In the genomic region with DNA sequence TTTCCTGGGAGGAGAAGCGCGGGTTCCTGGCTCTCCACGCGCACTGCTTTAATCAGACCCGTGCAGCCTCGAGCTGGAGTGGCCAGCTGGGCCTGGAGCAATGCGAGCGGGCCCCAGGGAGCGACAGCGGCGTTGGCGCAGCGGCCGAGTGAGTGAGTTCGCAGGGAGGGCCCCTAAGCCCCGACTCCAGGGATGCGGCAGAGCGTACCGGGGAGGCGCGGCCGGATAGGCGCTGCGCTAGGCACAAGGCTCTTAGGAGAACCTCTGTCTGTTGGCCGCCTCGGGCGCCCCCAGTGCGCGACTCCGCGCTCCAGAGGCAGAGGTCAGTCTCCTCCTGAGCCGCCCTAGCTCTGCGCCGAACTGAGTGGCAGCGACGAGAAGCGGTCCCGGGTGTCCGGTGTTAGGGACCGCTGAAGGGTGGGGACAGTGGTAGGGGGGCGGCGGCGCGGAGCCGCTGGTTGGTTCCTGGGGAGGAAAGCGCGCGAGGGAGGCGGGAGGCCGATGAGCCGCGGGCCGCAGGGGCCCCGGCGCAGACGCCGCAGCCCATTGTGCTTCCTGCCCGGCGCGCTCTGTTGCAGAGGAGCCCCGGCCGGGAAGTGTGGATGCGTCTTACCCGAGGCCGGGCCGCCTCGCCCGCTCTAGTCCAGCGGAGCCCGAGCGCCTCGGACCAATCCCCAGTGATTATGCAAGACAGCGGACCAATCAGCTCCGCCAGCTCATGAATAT, we compare ENCODE assay signal across 1 cellular context.
A peak's percentile ranks its signal among the peaks of the same experiment; 100 is the strongest.
TF ChIP-seq lines count a peak whose summit lies in the region.

No MANE protein-coding gene starts in this region.

TF ChIP-seq in K562, 482 proteins besides CTCF, POLR2A, EP300 and RAD21 (continued from another document and continues in another):
- TF ChIP-seq PCBP1 (IDR thresholded peaks at IDR 0.05; ENCODE audit: low read depth, low read length, poor library complexity, severe bottlenecking) (peak; percentile 96), CREM (IDR thresholded peaks at IDR 0.05; ENCODE audit: low read depth) (0 out of 2 replicates have a peak, but pooled peaks have one; percentile 2), KDM5B (IDR thresholded peaks at IDR 0.05; ENCODE audit: insufficient replicate concordance, low read depth, low read length) (peak; percentile 88), KAT7 (CRISPR knock-in tag; IDR thresholded peaks at IDR 0.05; ENCODE audit: borderline replicate concordance) (peak; percentile 99), MTA1 (IDR thresholded peaks at IDR 0.05; ENCODE audit: borderline replicate concordance) (no peak), ZNF282 (CRISPR knock-in tag; IDR thresholded peaks at IDR 0.05) (peak; percentile 88; the same call in 1 of the 2 replicates), ZNF707 (CRISPR knock-in tag; conservative IDR thresholded peaks at IDR 0.05) (no peak), CBFA2T3 (IDR thresholded peaks at IDR 0.05) (peak; percentile 67), TEAD4 (IDR thresholded peaks at IDR 0.05; ENCODE audit: low read length) (peak; percentile 42; the same call in 1 of the 2 replicates), TEAD4 (CRISPR knock-in tag; IDR thresholded peaks at IDR 0.05; ENCODE audit: borderline replicate concordance) (no peak), HNRNPL (IDR thresholded peaks at IDR 0.05; ENCODE audit: low read depth, low read length) (0 out of 2 replicates have a peak, but pooled peaks have one; percentile 63), NR3C1 (CRISPR knock-in tag; IDR thresholded peaks at IDR 0.05) (peak; percentile 81; the same call in 1 of the 2 replicates), ZNF217 (CRISPR knock-in tag; IDR thresholded peaks at IDR 0.05) (no peak), SMARCE1 (IDR thresholded peaks at IDR 0.05) (peak; percentile 30; the same call in 1 of the 2 replicates), LARP7 (IDR thresholded peaks at IDR 0.05) (peak; percentile 9; the same call in 1 of the 2 replicates), CBFB (CRISPR knock-in tag; IDR thresholded peaks at IDR 0.05) (no peak), CHCHD3 (CRISPR knock-in tag; IDR thresholded peaks at IDR 0.05) (peak; percentile 67; the same call in 1 of the 2 replicates), ZBTB12 (CRISPR knock-in tag; IDR thresholded peaks at IDR 0.05) (no peak), RBM22 (IDR thresholded peaks at IDR 0.05; ENCODE audit: low read depth, low read length, poor library complexity, severe bottlenecking) (peak; percentile 91), PRDM10 (IDR thresholded peaks at IDR 0.05; ENCODE audit: partially characterized antibody) (no peak), ELF2 (CRISPR knock-in tag; IDR thresholded peaks at IDR 0.05) (no peak), GATAD2A (IDR thresholded peaks at IDR 0.05) (no peak), ZNF583 (CRISPR knock-in tag; IDR thresholded peaks at IDR 0.05) (0 out of 2 replicates have a peak, but pooled peaks have one; percentile 9), PTTG1 (tag; IDR thresholded peaks at IDR 0.05; ENCODE audit: low read depth) (no peak), E2F5 (CRISPR knock-in tag; IDR thresholded peaks at IDR 0.05) (peak; percentile 70; the same call in 1 of the 2 replicates), FOXO4 (CRISPR knock-in tag; IDR thresholded peaks at IDR 0.05) (no peak), ZBTB2 (IDR thresholded peaks at IDR 0.05) (no peak), SMAD4 (CRISPR knock-in tag; conservative IDR thresholded peaks at IDR 0.05) (peak; percentile 65; the same call in 1 of the 2 replicates)
- TF ChIP-seq, protein P1, sequence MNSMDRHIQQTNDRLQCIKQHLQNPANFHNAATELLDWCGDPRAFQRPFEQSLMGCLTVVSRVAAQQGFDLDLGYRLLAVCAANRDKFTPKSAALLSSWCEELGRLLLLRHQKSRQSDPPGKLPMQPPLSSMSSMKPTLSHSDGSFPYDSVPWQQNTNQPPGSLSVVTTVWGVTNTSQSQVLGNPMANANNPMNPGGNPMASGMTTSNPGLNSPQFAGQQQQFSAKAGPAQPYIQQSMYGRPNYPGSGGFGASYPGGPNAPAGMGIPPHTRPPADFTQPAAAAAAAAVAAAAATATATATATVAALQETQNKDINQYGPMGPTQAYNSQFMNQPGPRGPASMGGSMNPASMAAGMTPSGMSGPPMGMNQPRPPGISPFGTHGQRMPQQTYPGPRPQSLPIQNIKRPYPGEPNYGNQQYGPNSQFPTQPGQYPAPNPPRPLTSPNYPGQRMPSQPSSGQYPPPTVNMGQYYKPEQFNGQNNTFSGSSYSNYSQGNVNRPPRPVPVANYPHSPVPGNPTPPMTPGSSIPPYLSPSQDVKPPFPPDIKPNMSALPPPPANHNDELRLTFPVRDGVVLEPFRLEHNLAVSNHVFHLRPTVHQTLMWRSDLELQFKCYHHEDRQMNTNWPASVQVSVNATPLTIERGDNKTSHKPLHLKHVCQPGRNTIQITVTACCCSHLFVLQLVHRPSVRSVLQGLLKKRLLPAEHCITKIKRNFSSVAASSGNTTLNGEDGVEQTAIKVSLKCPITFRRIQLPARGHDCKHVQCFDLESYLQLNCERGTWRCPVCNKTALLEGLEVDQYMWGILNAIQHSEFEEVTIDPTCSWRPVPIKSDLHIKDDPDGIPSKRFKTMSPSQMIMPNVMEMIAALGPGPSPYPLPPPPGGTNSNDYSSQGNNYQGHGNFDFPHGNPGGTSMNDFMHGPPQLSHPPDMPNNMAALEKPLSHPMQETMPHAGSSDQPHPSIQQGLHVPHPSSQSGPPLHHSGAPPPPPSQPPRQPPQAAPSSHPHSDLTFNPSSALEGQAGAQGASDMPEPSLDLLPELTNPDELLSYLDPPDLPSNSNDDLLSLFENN (IDR thresholded peaks at IDR 0.05; ENCODE audit: low read depth in 2 of 2, low read length in 2 of 2), result no peak; a peak in 1 of 4 replicates
- TF ChIP-seq, protein P2, sequence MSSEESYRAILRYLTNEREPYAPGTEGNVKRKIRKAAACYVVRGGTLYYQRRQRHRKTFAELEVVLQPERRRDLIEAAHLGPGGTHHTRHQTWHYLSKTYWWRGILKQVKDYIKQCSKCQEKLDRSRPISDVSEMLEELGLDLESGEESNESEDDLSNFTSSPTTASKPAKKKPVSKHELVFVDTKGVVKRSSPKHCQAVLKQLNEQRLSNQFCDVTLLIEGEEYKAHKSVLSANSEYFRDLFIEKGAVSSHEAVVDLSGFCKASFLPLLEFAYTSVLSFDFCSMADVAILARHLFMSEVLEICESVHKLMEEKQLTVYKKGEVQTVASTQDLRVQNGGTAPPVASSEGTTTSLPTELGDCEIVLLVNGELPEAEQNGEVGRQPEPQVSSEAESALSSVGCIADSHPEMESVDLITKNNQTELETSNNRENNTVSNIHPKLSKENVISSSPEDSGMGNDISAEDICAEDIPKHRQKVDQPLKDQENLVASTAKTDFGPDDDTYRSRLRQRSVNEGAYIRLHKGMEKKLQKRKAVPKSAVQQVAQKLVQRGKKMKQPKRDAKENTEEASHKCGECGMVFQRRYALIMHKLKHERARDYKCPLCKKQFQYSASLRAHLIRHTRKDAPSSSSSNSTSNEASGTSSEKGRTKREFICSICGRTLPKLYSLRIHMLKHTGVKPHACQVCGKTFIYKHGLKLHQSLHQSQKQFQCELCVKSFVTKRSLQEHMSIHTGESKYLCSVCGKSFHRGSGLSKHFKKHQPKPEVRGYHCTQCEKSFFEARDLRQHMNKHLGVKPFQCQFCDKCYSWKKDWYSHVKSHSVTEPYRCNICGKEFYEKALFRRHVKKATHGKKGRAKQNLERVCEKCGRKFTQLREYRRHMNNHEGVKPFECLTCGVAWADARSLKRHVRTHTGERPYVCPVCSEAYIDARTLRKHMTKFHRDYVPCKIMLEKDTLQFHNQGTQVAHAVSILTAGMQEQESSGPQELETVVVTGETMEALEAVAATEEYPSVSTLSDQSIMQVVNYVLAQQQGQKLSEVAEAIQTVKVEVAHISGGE (CRISPR knock-in tag; IDR thresholded peaks at IDR 0.05), result peak in 1 of 3 experiments; percentile 59; a peak in 1 of 6 replicates
- TF ChIP-seq, protein P3, sequence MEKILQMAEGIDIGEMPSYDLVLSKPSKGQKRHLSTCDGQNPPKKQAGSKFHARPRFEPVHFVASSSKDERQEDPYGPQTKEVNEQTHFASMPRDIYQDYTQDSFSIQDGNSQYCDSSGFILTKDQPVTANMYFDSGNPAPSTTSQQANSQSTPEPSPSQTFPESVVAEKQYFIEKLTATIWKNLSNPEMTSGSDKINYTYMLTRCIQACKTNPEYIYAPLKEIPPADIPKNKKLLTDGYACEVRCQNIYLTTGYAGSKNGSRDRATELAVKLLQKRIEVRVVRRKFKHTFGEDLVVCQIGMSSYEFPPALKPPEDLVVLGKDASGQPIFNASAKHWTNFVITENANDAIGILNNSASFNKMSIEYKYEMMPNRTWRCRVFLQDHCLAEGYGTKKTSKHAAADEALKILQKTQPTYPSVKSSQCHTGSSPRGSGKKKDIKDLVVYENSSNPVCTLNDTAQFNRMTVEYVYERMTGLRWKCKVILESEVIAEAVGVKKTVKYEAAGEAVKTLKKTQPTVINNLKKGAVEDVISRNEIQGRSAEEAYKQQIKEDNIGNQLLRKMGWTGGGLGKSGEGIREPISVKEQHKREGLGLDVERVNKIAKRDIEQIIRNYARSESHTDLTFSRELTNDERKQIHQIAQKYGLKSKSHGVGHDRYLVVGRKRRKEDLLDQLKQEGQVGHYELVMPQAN (IDR thresholded peaks at IDR 0.05; ENCODE audit: borderline replicate concordance), result peak; percentile 54
- TF ChIP-seq, protein P4, sequence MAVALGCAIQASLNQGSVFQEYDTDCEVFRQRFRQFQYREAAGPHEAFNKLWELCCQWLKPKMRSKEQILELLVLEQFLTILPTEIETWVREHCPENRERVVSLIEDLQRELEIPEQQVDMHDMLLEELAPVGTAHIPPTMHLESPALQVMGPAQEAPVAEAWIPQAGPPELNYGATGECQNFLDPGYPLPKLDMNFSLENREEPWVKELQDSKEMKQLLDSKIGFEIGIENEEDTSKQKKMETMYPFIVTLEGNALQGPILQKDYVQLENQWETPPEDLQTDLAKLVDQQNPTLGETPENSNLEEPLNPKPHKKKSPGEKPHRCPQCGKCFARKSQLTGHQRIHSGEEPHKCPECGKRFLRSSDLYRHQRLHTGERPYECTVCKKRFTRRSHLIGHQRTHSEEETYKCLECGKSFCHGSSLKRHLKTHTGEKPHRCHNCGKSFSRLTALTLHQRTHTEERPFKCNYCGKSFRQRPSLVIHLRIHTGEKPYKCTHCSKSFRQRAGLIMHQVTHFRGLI (CRISPR knock-in tag; IDR thresholded peaks at IDR 0.05), result no peak
